16 cellular contexts compared by ENCODE assay signal in the genomic region with DNA sequence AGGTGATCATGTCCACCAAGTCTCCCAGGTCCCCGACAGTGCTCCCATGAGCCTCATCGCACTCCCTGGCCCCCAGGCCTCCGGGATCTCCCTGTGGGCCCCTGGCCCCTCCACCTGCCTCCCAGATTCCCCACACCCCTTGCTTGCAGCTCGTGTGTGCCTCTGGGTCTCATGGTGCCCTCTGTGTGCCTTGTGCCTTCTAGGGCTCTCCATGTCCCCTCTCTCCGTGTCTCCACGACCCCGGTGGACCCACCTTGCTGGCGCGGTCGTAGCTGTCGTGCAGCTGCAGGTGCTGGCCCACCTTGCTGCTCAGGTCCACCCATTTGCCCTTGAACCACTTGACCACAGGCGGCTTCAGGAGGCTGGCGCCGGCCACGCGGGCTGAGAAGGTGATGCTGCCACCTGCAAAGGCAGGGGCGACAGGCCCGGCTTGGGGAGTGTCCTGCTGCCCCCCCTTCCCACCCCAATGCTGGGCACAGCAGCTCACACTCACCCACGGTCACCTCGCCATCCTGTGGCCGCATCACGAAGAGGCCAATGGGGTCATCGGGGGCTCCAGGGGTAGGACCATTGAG. TPM values are rescaled to one million over a fixed set of nuclear protein-coding genes. Genes with fewer than 3 reads are reported as not detected.
DNase-seq lines count a peak whose midpoint lies in the region; ATAC-seq and TF ChIP-seq lines count a peak whose summit lies in the region.
"Had no signal": no experiment of that assay in that cellular context is flagged by ENCODE, and none has a peak within 500 bp of the region (broad histone marks: within the 10 kb centered on the region; RNA-seq: fewer than 3 reads in every experiment).

No MANE protein-coding gene starts in this region.

- H3K27ac ChIP-seq in heart left ventricle (peak overlapping the region in 11 of 12 donors; percentile 1 to 99 (median 97)), right cardiac atrium (ENCODE audit: low read length) (peak overlapping the region; percentile 72)
- H3K27ac ChIP-seq: PC-9 had no signal

- no peaks in the 10 kb centered on the region for H3K27me3 ChIP-seq in heart left ventricle
- H3K27me3 ChIP-seq in Loucy (ENCODE audit: insufficient read depth, low read length, poor library complexity, severe bottlenecking) = no peaks in the 10 kb centered on the region
- no peaks in the 10 kb centered on the region for H3K27me3 ChIP-seq in right cardiac atrium (ENCODE audit: control insufficient read depth, insufficient read depth)
- H3K27me3 ChIP-seq: BE2C, MG63 had no signal

- peak overlapping the region; percentile 48 to 95 (median 66) for H3K4me3 ChIP-seq in heart left ventricle
- H3K4me3 ChIP-seq in Loucy (ENCODE audit: low read length, poor library complexity, severe bottlenecking) = no peak overlapping the region
- peak overlapping the region; percentile 37 for H3K4me3 ChIP-seq in right cardiac atrium (ENCODE audit: low read length)
- H3K4me3 ChIP-seq: MG63, PC-9 had no signal

- H4K20me1 ChIP-seq in Loucy (ENCODE audit: insufficient read depth, low read length, poor library complexity, severe bottlenecking) = no peaks in the 10 kb centered on the region

- no peaks in the 10 kb centered on the region for H3K9me2 ChIP-seq in Loucy (replicated peaks; ENCODE audit: low read depth, low read length)

- DNase-seq in heart left ventricle = peak in 4 of 5 donors; percentile 12 to 31 (median 26)
- DNase-seq in Right ventricle myocardium superior = no peak
- peak in 2 of 3 donors; percentile 12 to 63 for DNase-seq in right cardiac atrium
- DNase-seq in NCI-H1436 treated with DMSO at 0.1 percent for 48 hours (lab: John Stamatoyannopoulos, UW) = no peak
- DNase-seq in posterior cingulate gyrus = no peak
- DNase-seq: MG63; NCI-H2029; NK-92 treated with Interleukin-12 subunit alpha and Interleukin-12 subunit beta, amount 100 ng/mL, for 24 hours had no signal

- ATAC-seq in heart left ventricle = no peak
- no peak for ATAC-seq in Right ventricle myocardium superior (ENCODE audit: poor library complexity)
- no peak for ATAC-seq in right cardiac atrium
- no peak for ATAC-seq in HG03460 (IDR thresholded peaks at IDR 0.05; ENCODE audit: unreplicated experiment)

- WGBS in heart left ventricle, 4 donors = 59 to 80% (median 67%) methylated on average over 10 to 23 of the region's 23 CpGs
- WGBS in right cardiac atrium = 75% methylated on average over 23 of the region's 23 CpGs

- no peak for TF ChIP-seq CTCF in heart left ventricle (IDR thresholded peaks at IDR 0.05)
- TF ChIP-seq CTCF in Loucy (conservative IDR thresholded peaks at IDR 0.05; ENCODE audit: low read length) = no peak

- no peak for TF ChIP-seq POLR2A in heart left ventricle (IDR thresholded peaks at IDR 0.05)

- H2AFZ ChIP-seq in Loucy (ENCODE audit: low read length) = no peak overlapping the region
- H2AFZ ChIP-seq: PC-9 had no signal

- intact Hi-C loops in heart left ventricle (cut with DNase I) (loop anchor here in 8 of 10 donors (5.0 to 10.0 kb wide), 8 partner anchors 62 to 465 kb away; a partner anchor contains a TSS), Right ventricle myocardium superior (cut with DNase I) (loop anchor here (10.0 kb wide), 1 partner anchor 95 kb away; a partner anchor contains a TSS), right cardiac atrium (cut with DNase I) (loop anchor here in 3 of 4 donors (5.0 to 10.0 kb wide), 4 partner anchors 75 to 172 kb away; a partner anchor contains a TSS), posterior cingulate gyrus (cut with DNase I) (loop anchor here (10.0 kb wide), 1 partner anchor 75 kb away; a partner anchor contains a TSS)

- H3K9ac ChIP-seq in Loucy (ENCODE audit: low read depth, low read length, poor library complexity, severe bottlenecking) = peak overlapping the region; percentile 3

- no peaks in the 10 kb centered on the region for H3K79me2 ChIP-seq in Loucy (ENCODE audit: insufficient read depth, low read length)

- H3K9me3 ChIP-seq in heart left ventricle = no peaks in the 10 kb centered on the region
- H3K9me3 ChIP-seq in Loucy (ENCODE audit: insufficient read depth, low read depth, low read length) = no peaks in the 10 kb centered on the region
- H3K9me3 ChIP-seq in right cardiac atrium (ENCODE audit: control insufficient read depth, low read length) = no peaks in the 10 kb centered on the region
- H3K9me3 ChIP-seq: BE2C, MG63 had no signal

- H3K4me2 ChIP-seq in Loucy (ENCODE audit: low read depth, low read length, poor library complexity, severe bottlenecking) = no peak overlapping the region
- H3K4me2 ChIP-seq: PC-9 had no signal

- H3K4me1 ChIP-seq in heart left ventricle (peaks cover 0 to 51% (median 5%) of the 10 kb centered on the region in 12 donors), Loucy (ENCODE audit: insufficient read depth, low read length, poor library complexity, severe bottlenecking) (no peaks in the 10 kb centered on the region), right cardiac atrium (ENCODE audit: control insufficient read depth, insufficient read depth, low read length) (no peaks in the 10 kb centered on the region)

- H3F3A ChIP-seq in Loucy (ENCODE audit: low read depth) = no peaks in the 10 kb centered on the region

- H3K36me3 ChIP-seq in heart left ventricle (peaks cover 0 to 65% (median 26%) of the 10 kb centered on the region in 9 donors), Loucy (ENCODE audit: insufficient read depth, low read length) (no peaks in the 10 kb centered on the region)
- H3K36me3 ChIP-seq: BE2C, MG63 had no signal

RNA-seq across cellular contexts. Expression of a gene that starts 2.9 kb away (rescaled TPM):
- total RNA-seq in heart left ventricle (1,000 to 10,000 TPM; 1,340 to 3,074 (median 2,074) TPM), Right ventricle myocardium superior (2,568 TPM), right cardiac atrium (1,000 to 10,000 TPM in 3 of 4 donors, 100 to 1,000 TPM in 1; 953 to 1,924 (median 1,412) TPM)
- polyA plus RNA-seq in heart left ventricle (1,000 to 10,000 TPM in 1 of 2 donors, 100 to 1,000 TPM in 1; 425 to 1,204 TPM), right cardiac atrium (1,009 TPM)
- total RNA-seq: CD4-positive, CD25-positive, alpha-beta regulatory T cell; LHCN-M2; PC-9; RPMI7951; SK-MEL-5 had no signal
- polyA plus RNA-seq: CD4-positive, CD25-positive, alpha-beta regulatory T cell had no signal

RNA-seq across cellular contexts. Expression of a gene that starts 28.7 kb away (rescaled TPM):
- total RNA-seq in heart left ventricle (10 to 100 TPM in 4 of 9 donors, 1 to 10 TPM in 5; 2.8 to 78.9 (median 8.5) TPM), Right ventricle myocardium superior (11.1 TPM), right cardiac atrium (10 to 100 TPM; 11.6 to 24.1 (median 18.6) TPM)
- polyA plus RNA-seq in heart left ventricle (1 to 10 TPM; 4.3 to 7.7 TPM), right cardiac atrium (5.9 TPM)
- total RNA-seq: LHCN-M2, PC-9, RPMI7951, SK-MEL-5 had no signal

RNA-seq across cellular contexts. Expression of a gene that starts 58.8 kb away (rescaled TPM):
- total RNA-seq in heart left ventricle = 10 to 100 TPM; 33.5 to 82.8 (median 45.3) TPM
- polyA plus RNA-seq in heart left ventricle = 10 to 100 TPM; 56.5 to 97.3 TPM
- total RNA-seq in Right ventricle myocardium superior = 34.5 TPM
- 10 to 100 TPM; 41.7 to 46.6 (median 44.9) TPM for total RNA-seq in right cardiac atrium
- polyA plus RNA-seq in right cardiac atrium = 61.6 TPM

Comparison
In these comparisons a context has a peak if more than half of its experiments do, and no peak if none do; other contexts are left out.
1. DNase-seq: peak in heart left ventricle (4 of 5) and right cardiac atrium (2 of 3); none in Right ventricle myocardium superior (single experiment), NCI-H1436 treated with DMSO at 0.1 percent for 48 hours (single experiment) and posterior cingulate gyrus (0 of 10).